16 cellular contexts compared by ENCODE assay signal in the genomic region with DNA sequence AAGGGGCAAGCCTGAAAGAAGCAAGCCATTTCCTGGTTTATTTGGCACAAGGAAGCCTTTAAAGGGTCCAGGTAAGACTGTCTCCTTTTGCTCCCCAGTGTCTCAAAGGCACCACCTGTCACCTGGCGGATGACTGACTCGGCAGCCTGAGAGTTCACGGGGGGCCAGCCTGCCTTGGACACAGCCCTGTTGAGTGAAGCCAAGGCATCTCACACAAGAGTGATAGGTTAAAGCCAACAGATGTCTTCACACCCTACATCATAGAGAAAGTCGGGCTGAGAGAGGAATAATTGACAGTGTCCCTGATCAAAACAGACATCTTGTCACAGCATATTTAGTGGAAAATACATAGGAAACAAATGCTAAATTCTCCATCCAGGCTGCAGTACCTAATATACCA. TPM values are rescaled to one million over a fixed set of nuclear protein-coding genes. Genes with fewer than 3 reads are reported as not detected.
DNase-seq lines count a peak whose midpoint lies in the region; TF ChIP-seq lines count a peak whose summit lies in the region.
"Had no signal": no experiment of that assay in that cellular context is flagged by ENCODE, and none has a peak within 500 bp of the region (broad histone marks: within the 10 kb centered on the region; RNA-seq: fewer than 3 reads in every experiment).

No MANE protein-coding gene starts in this region.

- POLR2A ChIA-PET in A673 (lab: Charles Lee; ENCODE audit: low non-redundant PET): no interaction called here

- in situ Hi-C loops in G401 (cut with HindIII; ENCODE audit: low sequenced_read_pairs): no loop called here

- peaks cover 2% of the 10 kb centered on the region for H3K4me1 Mint-ChIP-seq in glutamatergic neuron (ENCODE audit: low read depth, unreplicated experiment)
- H3K4me1 Mint-ChIP-seq: CD4-positive, CD25-positive, alpha-beta regulatory T cell had no signal

- no peaks in the 10 kb centered on the region for H3K36me3 ChIP-seq in A673 (ENCODE audit: insufficient read depth, low read length, poor library complexity, severe bottlenecking)
- H3K36me3 ChIP-seq: BE2C had no signal

- intact Hi-C loops in A673 (cut with micrococcal nuclease; ENCODE audit: unreplicated experiment): no loop called here

- no peaks in the 10 kb centered on the region for H3K4me1 ChIP-seq in A673 (ENCODE audit: insufficient read depth, low read length, poor library complexity, severe bottlenecking)
- H3K4me1 ChIP-seq: BE2C had no signal

- H3K27ac Mint-ChIP-seq in glutamatergic neuron (ENCODE audit: unreplicated experiment): no peak overlapping the region
- H3K27ac Mint-ChIP-seq: CD4-positive, CD25-positive, alpha-beta regulatory T cell; H9 had no signal

- H3K4me3 Mint-ChIP-seq in glutamatergic neuron (ENCODE audit: unreplicated experiment): no peak overlapping the region
- H3K4me3 Mint-ChIP-seq: CD4-positive, CD25-positive, alpha-beta regulatory T cell; CD8-positive, alpha-beta memory T cell; H9 had no signal

- H3K27ac ChIP-seq in A673 (ENCODE audit: low read depth, low read length, poor library complexity, severe bottlenecking): no peak overlapping the region

- H3K36me3 Mint-ChIP-seq in glutamatergic neuron (ENCODE audit: unreplicated experiment): no peaks in the 10 kb centered on the region
- H3K36me3 Mint-ChIP-seq: CD4-positive, CD25-positive, alpha-beta regulatory T cell had no signal

- CTCF ChIA-PET in A673 (lab: Charles Lee): no interaction called here

- H3K27me3 ChIP-seq in A673 (replicated peaks; ENCODE audit: insufficient read depth, low read depth, low read length, poor library complexity): no peaks in the 10 kb centered on the region
- H3K27me3 ChIP-seq: BE2C had no signal

- no peaks in the 10 kb centered on the region for H3K9me3 Mint-ChIP-seq in glutamatergic neuron (ENCODE audit: unreplicated experiment)
- H3K9me3 Mint-ChIP-seq: CD4-positive, CD25-positive, alpha-beta regulatory T cell; CD8-positive, alpha-beta memory T cell; H9 had no signal

- TF ChIP-seq CTCF in glutamatergic neuron (IDR thresholded peaks at IDR 0.05; ENCODE audit: partially characterized antibody, unreplicated experiment) (no peak), A673 (conservative IDR thresholded peaks at IDR 0.05; ENCODE audit: low read depth, low read length) (no peak)

- no TSS peak for BruUV-seq in A673 (replicated peaks; lab: Mats Ljungman, UMichigan)

- H3K9me3 ChIP-seq in A673 (ENCODE audit: low read depth, low read length, poor library complexity, severe bottlenecking): no peaks in the 10 kb centered on the region
- H3K9me3 ChIP-seq: BE2C had no signal

- DNase-seq in G401 (ENCODE audit: low spot score) (peak; percentile 99), RPMI7951 (ENCODE audit: low read depth) (peak; percentile 3), cerebellar cortex (ENCODE audit: low spot score) (peak; percentile 98), HuH-7.5 (ENCODE audit: low spot score) (no peak), glutamatergic neuron (no peak), A673 (ENCODE audit: low spot score) (no peak)
- DNase-seq: ACHN; BE2C; CD4-positive, CD25-positive, alpha-beta regulatory T cell; CD8-positive, alpha-beta memory T cell; COR-L47; DMS153; DMS79; GF-D8; H9 had no signal

- H3K27me3 Mint-ChIP-seq in glutamatergic neuron (ENCODE audit: unreplicated experiment): peaks cover 1% of the 10 kb centered on the region

- H3K4me3 ChIP-seq in A673 (ENCODE audit: low read depth, low read length, poor library complexity, severe bottlenecking): no peak overlapping the region

RNA-seq across cellular contexts. Expression of gene LIPC, which starts 28.2 kb away (rescaled TPM):
- total RNA-seq in G401 (2014; rRNA removed; shearing (Covaris generic)): not detected in 2 replicates
- total RNA-seq in RPMI7951 (2014; rRNA removed; shearing (Covaris generic)): not detected in 2 replicates
- not detected for total RNA-seq in glutamatergic neuron (ENCODE audit: unreplicated experiment)
- total RNA-seq in A673 (2021): not detected in 2 replicates
- total RNA-seq: H1, H9 had no signal

Comparison
In these comparisons a context has a peak if more than half of its experiments do, and no peak if none do; other contexts are left out.
1. DNase-seq: peak in G401 (single experiment), RPMI7951 (single experiment) and cerebellar cortex (single experiment); none in HuH-7.5 (single experiment), glutamatergic neuron (single experiment) and A673 (single experiment).